ENCODE assay signal across 13 cellular contexts in the genomic region with DNA sequence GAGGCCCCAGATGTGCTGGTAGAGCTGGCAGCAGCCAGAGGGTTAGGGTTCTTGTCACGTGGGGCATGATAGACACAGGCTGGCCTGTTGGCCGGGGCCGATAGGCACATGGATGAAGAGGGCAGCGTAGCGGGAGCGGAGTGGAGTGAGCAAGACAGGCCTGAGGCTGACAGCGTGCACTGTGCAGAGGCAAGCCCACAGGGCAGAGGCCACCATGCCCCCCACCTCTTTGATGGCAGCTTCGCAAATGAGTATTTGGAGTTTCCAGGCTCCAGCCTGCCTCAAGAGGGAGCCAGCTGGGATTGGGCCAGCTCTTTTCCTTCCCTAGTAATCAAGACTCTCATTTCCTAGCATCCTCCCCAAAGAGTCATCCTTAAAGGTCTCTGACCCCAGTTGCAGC. TPM values are rescaled to one million over a fixed set of nuclear protein-coding genes. Genes with fewer than 3 reads are reported as not detected.
DNase-seq lines count a peak whose midpoint lies in the region; ATAC-seq, FAIRE-seq and TF ChIP-seq lines count a peak whose summit lies in the region.
"Had no signal": no experiment of that assay in that cellular context is flagged by ENCODE, and none has a peak within 500 bp of the region (broad histone marks: within the 10 kb centered on the region; RNA-seq: fewer than 3 reads in every experiment).

No MANE protein-coding gene starts in this region.

- intact Hi-C loops in heart left ventricle (cut with DNase I): loop anchor here in 1 of 10 donors (10.0 kb wide), 2 partner anchors 214 to 254 kb away; no protein-coding TSS in a partner anchor
- intact Hi-C loops in Right ventricle myocardium inferior (cut with DNase I): no loop called here
- intact Hi-C loops in kidney (cut with DNase I): loop anchor here (5.0 kb wide), 1 partner anchor 56 kb away; no protein-coding TSS in a partner anchor
- intact Hi-C loops in testis (cut with DNase I; ENCODE audit: low total_unique reads): loop anchor here (5.0 kb wide), 1 partner anchor 56 kb away; no protein-coding TSS in a partner anchor
- intact Hi-C loops in activated CD4-positive, alpha-beta T cell treated with anti-CD3 and anti-CD28 coated beads for 36 hours (cut with DNase I, micrococcal nuclease): loop anchor here (5.0 kb wide), 2 partner anchors 216 to 251 kb away; no protein-coding TSS in a partner anchor

- no peak overlapping the region for H3K9ac ChIP-seq in kidney (ENCODE audit: low read length in 2 of 2)

- no peak for FAIRE-seq in bronchial epithelial cell (lab: Jason Lieb, UNC)
- no peak for FAIRE-seq in kidney (lab: Jason Lieb, UNC)

- H3K4me1 ChIP-seq in heart left ventricle: peaks cover 0 to 46% (median 13%) of the 10 kb centered on the region in 12 donors
- peaks cover 13 to 28% of the 10 kb centered on the region in 2 donors for H3K4me1 ChIP-seq in kidney (ENCODE audit: control insufficient read depth in 1 of 2, insufficient read depth in 1 of 2, low read depth in 1 of 2, low read length in 2 of 2)
- peaks cover 17% of the 10 kb centered on the region for H3K4me1 ChIP-seq in testis

- ATAC-seq in heart left ventricle: peak in 3 of 4 donors; percentile 18 to 40 (median 19)
- no peak for ATAC-seq in Right ventricle myocardium inferior
- no peak for ATAC-seq in HG03025 (IDR thresholded peaks at IDR 0.05; ENCODE audit: low FRiP score, unreplicated experiment)
- ATAC-seq in activated CD4-positive, alpha-beta T cell treated with anti-CD3 and anti-CD28 coated beads for 36 hours: no peak
- no peak for ATAC-seq in GM19452 (IDR thresholded peaks at IDR 0.05; ENCODE audit: unreplicated experiment)
- ATAC-seq: sciatic nerve had no signal

- H3K9me3 Mint-ChIP-seq in activated CD4-positive, alpha-beta T cell treated with anti-CD3 and anti-CD28 coated beads for 36 hours (ENCODE audit: low read depth): no peaks in the 10 kb centered on the region
- H3K9me3 Mint-ChIP-seq: T-helper 1 cell treated with Interleukin-12 subunit alpha and Interleukin-12 subunit beta and Interleukin-4 antibody, amounts not matched to agents 30 μg/mL and 1 μg/mL, for 36 hours had no signal

- H3K4me3 Mint-ChIP-seq in activated CD4-positive, alpha-beta T cell treated with anti-CD3 and anti-CD28 coated beads for 36 hours: no peak overlapping the region
- H3K4me3 Mint-ChIP-seq: T-helper 1 cell treated with Interleukin-12 subunit alpha and Interleukin-12 subunit beta and Interleukin-4 antibody, amounts not matched to agents 30 μg/mL and 1 μg/mL, for 36 hours had no signal

- peaks cover 6% of the 10 kb centered on the region for H3K36me3 Mint-ChIP-seq in activated CD4-positive, alpha-beta T cell treated with anti-CD3 and anti-CD28 coated beads for 36 hours (ENCODE audit: low read depth)

- DNase-seq in heart left ventricle (peak in 2 of 5 donors; percentile 37 to 53), Right ventricle myocardium inferior (ENCODE audit: missing footprints) (no peak), bronchial epithelial cell (ENCODE audit: low read depth) (peak; percentile 59), kidney (peak; percentile 80), testis (peak; percentile 70)
- DNase-seq in activated CD4-positive, alpha-beta T cell treated with anti-CD3 and anti-CD28 coated beads for 36 hours: no peak
- DNase-seq: erythroblast, NCI-H82 had no signal

- H3K27me3 ChIP-seq in heart left ventricle (no peaks in the 10 kb centered on the region), bronchial epithelial cell (ENCODE audit: control insufficient read depth, insufficient read depth, low read length) (no peaks in the 10 kb centered on the region), testis (no peaks in the 10 kb centered on the region)

- H3K27ac ChIP-seq in heart left ventricle (no peak overlapping the region), kidney (ENCODE audit: low read depth in 2 of 2, low read length in 2 of 2) (no peak overlapping the region), testis (no peak overlapping the region)
- H3K27ac ChIP-seq: C4-2B had no signal

- TF ChIP-seq POLR2A in heart left ventricle (IDR thresholded peaks at IDR 0.05): no peak
- TF ChIP-seq POLR2A in testis (IDR thresholded peaks at IDR 0.05): no peak

- H3K27me3 Mint-ChIP-seq in activated CD4-positive, alpha-beta T cell treated with anti-CD3 and anti-CD28 coated beads for 36 hours: no peaks in the 10 kb centered on the region

- 59 to 71% (median 66%) methylated on average over 5 to 8 of the region's 8 CpGs for WGBS in heart left ventricle, 4 donors
- 71 to 79% methylated on average over 8 of the region's 8 CpGs for WGBS in testis, 2 donors

- POLR2A ChIA-PET in activated CD4-positive, alpha-beta T cell treated with anti-CD3 and anti-CD28 coated beads for 36 hours (lab: Charles Lee): no interaction called here

- H3K36me3 ChIP-seq in heart left ventricle (no peaks in the 10 kb centered on the region), bronchial epithelial cell (ENCODE audit: control insufficient read depth, insufficient read depth, low read length) (no peaks in the 10 kb centered on the region), kidney (ENCODE audit: control insufficient read depth in 1 of 2, insufficient read depth in 2 of 2, low read length in 2 of 2) (no peaks in the 10 kb centered on the region), testis (ENCODE audit: low read depth, missing control alignments) (no peaks in the 10 kb centered on the region)

- H3K4me3 ChIP-seq in heart left ventricle (no peak overlapping the region), bronchial epithelial cell (ENCODE audit: low read depth, low read length) (no peak overlapping the region), kidney (ENCODE audit: low read length in 2 of 2) (no peak overlapping the region), testis (no peak overlapping the region)

- H3K4me1 Mint-ChIP-seq in activated CD4-positive, alpha-beta T cell treated with anti-CD3 and anti-CD28 coated beads for 36 hours: peaks cover 23% of the 10 kb centered on the region

- H3K9me3 ChIP-seq in heart left ventricle (no peaks in the 10 kb centered on the region), kidney (ENCODE audit: control insufficient read depth in 1 of 2, low read length in 2 of 2) (no peaks in the 10 kb centered on the region), testis (no peaks in the 10 kb centered on the region)

- no peak overlapping the region for H3K27ac Mint-ChIP-seq in activated CD4-positive, alpha-beta T cell treated with anti-CD3 and anti-CD28 coated beads for 36 hours
- H3K27ac Mint-ChIP-seq: T-helper 1 cell treated with Interleukin-12 subunit alpha and Interleukin-12 subunit beta and Interleukin-4 antibody, amounts not matched to agents 30 μg/mL and 1 μg/mL, for 36 hours had no signal

- TF ChIP-seq CTCF in heart left ventricle (IDR thresholded peaks at IDR 0.05): peak in 6 of 12 donors; percentile 7 to 34 (median 16)
- peak; percentile 35 for TF ChIP-seq CTCF in bronchial epithelial cell (IDR thresholded peaks at IDR 0.05; ENCODE audit: insufficient read depth, low read length, severe bottlenecking)
- no peak for TF ChIP-seq CTCF in kidney (IDR thresholded peaks at IDR 0.05; ENCODE audit: borderline replicate concordance, extremely low read depth, insufficient read depth)
- no peak for TF ChIP-seq CTCF in testis (IDR thresholded peaks at IDR 0.05)

- CTCF ChIA-PET in activated CD4-positive, alpha-beta T cell treated with anti-CD3 and anti-CD28 coated beads for 36 hours (lab: Charles Lee): interaction anchor here (0.7 to 23.1 kb wide), 17 partner anchors 11 to 532 kb away, joined by 3 to 760 read pairs (median 6); a partner anchor contains a TSS

RNA-seq across cellular contexts. Expression of a gene that starts 43.5 kb away (rescaled TPM):
- 1 to 10 TPM in 8 of 9 donors, under 1 TPM in 1; 0.97 to 5.1 (median 2.1) TPM for total RNA-seq in heart left ventricle
- polyA plus RNA-seq in heart left ventricle: 1 to 10 TPM; 1.4 to 2.0 TPM
- 1.2 TPM for total RNA-seq in Right ventricle myocardium inferior
- total RNA-seq in bronchial epithelial cell: 0.51 and 0.53 TPM in 2 replicates
- 1.3 TPM for total RNA-seq in kidney
- 3.5 TPM for polyA plus RNA-seq in kidney (ENCODE audit: insufficient read depth, low read depth, low replicate concordance)
- total RNA-seq in testis: 10 to 100 TPM; 12.1 to 14.7 TPM
- 8.5 TPM for polyA plus RNA-seq in testis (ENCODE audit: insufficient read depth, low read depth, low replicate concordance)
- total RNA-seq in activated CD4-positive, alpha-beta T cell treated with anti-CD3 and anti-CD28 coated beads for 36 hours: 10 to 100 TPM; 10.5 to 11.0 TPM

RNA-seq across cellular contexts. Expression of a gene that starts 50.3 kb away (rescaled TPM):
- total RNA-seq in heart left ventricle (1 to 10 TPM in 3 of 9 donors, under 1 TPM in 6; 0.25 to 2.6 (median 0.82) TPM), Right ventricle myocardium inferior (1.1 TPM), bronchial epithelial cell (3.9 and 9.9 TPM in 2 replicates), kidney (19.4 TPM), testis (10 to 100 TPM; 13.4 to 19.6 TPM)
- polyA plus RNA-seq in heart left ventricle (under 1 TPM; 0.46 to 0.50 TPM), kidney (ENCODE audit: insufficient read depth, low read depth, low replicate concordance) (15.1 TPM), testis (ENCODE audit: insufficient read depth, low read depth, low replicate concordance) (7.2 TPM)
- 1 to 10 TPM; 2.3 to 2.7 TPM for total RNA-seq in activated CD4-positive, alpha-beta T cell treated with anti-CD3 and anti-CD28 coated beads for 36 hours

RNA-seq across cellular contexts. Expression of a gene that starts 59.8 kb away (rescaled TPM):
- 10 to 100 TPM in 1 of 9 donors, 1 to 10 TPM in 8; 5.2 to 10.1 (median 8.0) TPM for total RNA-seq in heart left ventricle
- polyA plus RNA-seq in heart left ventricle: 1 to 10 TPM; 3.2 to 5.3 TPM
- 5.2 TPM for total RNA-seq in Right ventricle myocardium inferior
- 11.3 and 13.7 TPM in 2 replicates for total RNA-seq in bronchial epithelial cell
- total RNA-seq in kidney: 17.8 TPM
- 5.6 TPM for polyA plus RNA-seq in kidney (ENCODE audit: insufficient read depth, low read depth, low replicate concordance)
- 10 to 100 TPM; 15.2 to 17.2 TPM for total RNA-seq in testis
- polyA plus RNA-seq in testis (ENCODE audit: insufficient read depth, low read depth, low replicate concordance): 15.4 TPM
- 10 to 100 TPM in 1 of 2 experiments, 1 to 10 TPM in 1; 9.4 to 12.3 TPM for total RNA-seq in activated CD4-positive, alpha-beta T cell treated with anti-CD3 and anti-CD28 coated beads for 36 hours

Comparison
In these comparisons a context has a peak if more than half of its experiments do, and no peak if none do; other contexts are left out.
1. ATAC-seq: peak in heart left ventricle (3 of 4); none in Right ventricle myocardium inferior (single experiment), HG03025 (single experiment), activated CD4-positive, alpha-beta T cell treated with anti-CD3 and anti-CD28 coated beads for 36 hours (single experiment) and GM19452 (single experiment).
2. DNase-seq: peak in bronchial epithelial cell (single experiment), kidney (single experiment) and testis (single experiment); none in Right ventricle myocardium inferior (single experiment) and activated CD4-positive, alpha-beta T cell treated with anti-CD3 and anti-CD28 coated beads for 36 hours (single experiment).